In genomic region chr18:63960891-63961290, GRCh38 we compare ENCODE assay signal across 42 cellular contexts. TPM values are rescaled to one million over a fixed set of nuclear protein-coding genes. Genes with fewer than 3 reads are reported as not detected.
"Had no signal": no experiment of that assay in that cellular context is flagged by ENCODE, and none has a peak within 500 bp of the region (broad histone marks: within the 10 kb centered on the region; RNA-seq: fewer than 3 reads in every experiment).

No MANE protein-coding gene starts in this region.

- H3K4me1 Mint-ChIP-seq: activated CD4-positive, alpha-beta T cell treated with anti-CD3 and anti-CD28 coated beads, Interleukin-2, amount 10 ng/mL, durations not matched to agents 7 days and 5 days; activated naive CD8-positive, alpha-beta T cell treated with anti-CD3 and anti-CD28 coated beads for 36 hours; central memory CD8-positive, alpha-beta T cell; WTC11 had no signal

- H3K9me3 Mint-ChIP-seq: activated CD4-positive, alpha-beta memory T cell treated with anti-CD3 and anti-CD28 coated beads, Interleukin-2, amount 10 ng/mL, durations not matched to agents 7 days and 5 days; activated CD4-positive, alpha-beta T cell treated with anti-CD3 and anti-CD28 coated beads, Interleukin-2, amount 10 ng/mL, durations not matched to agents 7 days and 5 days; activated naive CD4-positive, alpha-beta T cell treated with anti-CD3 and anti-CD28 coated beads for 36 hours; activated naive CD4-positive, alpha-beta T cell treated with anti-CD3 and anti-CD28 coated beads, Interleukin-2, amount 50 U/mL, for 72 hours; activated naive CD8-positive, alpha-beta T cell treated with anti-CD3 and anti-CD28 coated beads for 36 hours; activated T-cell treated with anti-CD3 and anti-CD28 coated beads, Interleukin-2, amount 50 U/mL, for 4 hours; activated T-cell treated with anti-CD3 and anti-CD28 coated beads, Interleukin-2, amount 50 U/mL, for 72 hours; activated T-helper 1 cell treated with anti-CD3 and anti-CD28 coated beads, Interleukin-12 subunit alpha, Interleukin-12 subunit beta, Interleukin-2, Interleukin-4 antibody, amounts not matched to agents 30 ng/mL and 10 ng/mL and 1 ng/mL, durations not matched to agents 14 hours and 24 hours and 36 hours; activated T-helper 17 cell treated with anti-CD3 and anti-CD28 coated beads, Interleukin-2, amount 50 U/mL, for 72 hours; central memory CD8-positive, alpha-beta T cell; T-helper 1 cell treated with Interleukin-12 subunit alpha and Interleukin-12 subunit beta and Interleukin-4 antibody, amounts not matched to agents 30 μg/mL and 1 μg/mL, for 36 hours; T-helper 2 cell treated with Interferon-gamma antibody and Interleukin-4, amounts not matched to agents 5 μg/mL and 100 μg/mL, for 36 hours; WTC11 had no signal

- H3K36me3 Mint-ChIP-seq: activated naive CD8-positive, alpha-beta T cell treated with anti-CD3 and anti-CD28 coated beads for 36 hours; WTC11 had no signal

- ATAC-seq: activated CD4-positive, alpha-beta T cell treated with anti-CD3 and anti-CD28 coated beads for 36 hours; activated CD4-positive, CD25-positive, alpha-beta regulatory T cell treated with anti-CD3 and anti-CD28 coated beads, Interleukin-2, amount 50 U/mL, for 24 hours; activated naive CD4-positive, alpha-beta T cell treated with anti-CD3 and anti-CD28 coated beads, Interleukin-2, amount 50 U/mL, for 72 hours; activated T-cell treated with anti-CD3 and anti-CD28 coated beads, Interleukin-2, amount 50 U/mL, for 4 hours; activated T-cell treated with anti-CD3 and anti-CD28 coated beads, Interleukin-2, amount 50 U/mL, for 72 hours; activated T-helper 17 cell treated with anti-CD3 and anti-CD28 coated beads, Interleukin-2, amount 50 U/mL, for 72 hours; body of pancreas; WTC11 had no signal

- H3K27ac Mint-ChIP-seq: activated CD4-positive, alpha-beta memory T cell treated with anti-CD3 and anti-CD28 coated beads, Interleukin-2, amount 10 ng/mL, durations not matched to agents 7 days and 5 days; activated CD4-positive, alpha-beta T cell treated with anti-CD3 and anti-CD28 coated beads for 36 hours; activated CD4-positive, alpha-beta T cell treated with anti-CD3 and anti-CD28 coated beads, Interleukin-2, amount 10 ng/mL, durations not matched to agents 7 days and 5 days; activated naive CD4-positive, alpha-beta T cell treated with anti-CD3 and anti-CD28 coated beads for 36 hours; activated naive CD4-positive, alpha-beta T cell treated with anti-CD3 and anti-CD28 coated beads, Interleukin-2, amount 50 U/mL, for 72 hours; activated naive CD8-positive, alpha-beta T cell treated with anti-CD3 and anti-CD28 coated beads for 36 hours; activated T-cell treated with anti-CD3 and anti-CD28 coated beads, Interleukin-2, amount 50 U/mL, for 72 hours; T-helper 1 cell treated with Interleukin-12 subunit alpha and Interleukin-12 subunit beta and Interleukin-4 antibody, amounts not matched to agents 30 μg/mL and 1 μg/mL, for 36 hours; T-helper 2 cell treated with Interferon-gamma antibody and Interleukin-4, amounts not matched to agents 5 μg/mL and 100 μg/mL, for 36 hours; WTC11 had no signal

- H3K4me3 Mint-ChIP-seq: activated CD4-positive, alpha-beta memory T cell treated with anti-CD3 and anti-CD28 coated beads, Interleukin-2, amount 10 ng/mL, durations not matched to agents 7 days and 5 days; activated CD4-positive, alpha-beta T cell treated with anti-CD3 and anti-CD28 coated beads for 36 hours; activated CD4-positive, alpha-beta T cell treated with anti-CD3 and anti-CD28 coated beads, Interleukin-2, amount 10 ng/mL, durations not matched to agents 7 days and 5 days; activated naive CD4-positive, alpha-beta T cell treated with anti-CD3 and anti-CD28 coated beads for 36 hours; activated naive CD8-positive, alpha-beta T cell treated with anti-CD3 and anti-CD28 coated beads for 36 hours; activated T-cell treated with anti-CD3 and anti-CD28 coated beads, Interleukin-2, amount 50 U/mL, for 4 hours; activated T-cell treated with anti-CD3 and anti-CD28 coated beads, Interleukin-2, amount 50 U/mL, for 72 hours; activated T-helper 1 cell treated with anti-CD3 and anti-CD28 coated beads, Interleukin-12 subunit alpha, Interleukin-12 subunit beta, Interleukin-2, Interleukin-4 antibody, amounts not matched to agents 30 ng/mL and 10 ng/mL and 1 ng/mL, durations not matched to agents 14 hours and 24 hours and 36 hours; activated T-helper 17 cell treated with anti-CD3 and anti-CD28 coated beads, Interleukin-2, amount 50 U/mL, for 72 hours; central memory CD8-positive, alpha-beta T cell; T-helper 1 cell treated with Interleukin-12 subunit alpha and Interleukin-12 subunit beta and Interleukin-4 antibody, amounts not matched to agents 30 μg/mL and 1 μg/mL, for 36 hours; T-helper 2 cell treated with Interferon-gamma antibody and Interleukin-4, amounts not matched to agents 5 μg/mL and 100 μg/mL, for 36 hours; WTC11 had no signal

- FAIRE-seq: astrocyte, TTC549 had no signal

- DNase-seq: activated CD4-positive, alpha-beta memory T cell treated with anti-CD3 and anti-CD28 coated beads, Interleukin-2, amount 10 ng/mL, durations not matched to agents 7 days and 5 days; activated CD4-positive, alpha-beta T cell treated with anti-CD3 and anti-CD28 coated beads for 1 hour; activated CD4-positive, alpha-beta T cell treated with anti-CD3 and anti-CD28 coated beads for 36 hours; activated CD4-positive, alpha-beta T cell treated with anti-CD3 and anti-CD28 coated beads for 48 hours; activated CD4-positive, alpha-beta T cell treated with anti-CD3 and anti-CD28 coated beads, Interleukin-2, amount 10 ng/mL, durations not matched to agents 7 days and 5 days; activated CD4-positive, alpha-beta T cell treated with anti-CD3 and anti-CD28 coated beads, Interleukin-2, amount 50 U/mL, for 48 hours; activated CD4-positive, CD25-positive, alpha-beta regulatory T cell; activated CD8-positive, alpha-beta memory T cell treated with anti-CD3 and anti-CD28 coated beads, Interleukin-2, amount 50 U/mL, for 4 hours; activated effector memory CD4-positive, alpha-beta T cell treated with anti-CD3 and anti-CD28 coated beads, Interleukin-2, amount 50 U/mL, for 16 hours; activated gamma-delta T cell treated with Interleukin-2 at 50 U/mL for 16 hours; activated naive CD4-positive, alpha-beta T cell; activated naive CD4-positive, alpha-beta T cell treated with anti-CD3 and anti-CD28 coated beads for 36 hours; activated naive CD4-positive, alpha-beta T cell treated with anti-CD3 and anti-CD28 coated beads, Interleukin-2, amount 50 U/mL, for 16 hours; activated naive CD8-positive, alpha-beta T cell treated with anti-CD3 and anti-CD28 coated beads for 36 hours; activated T-cell treated with anti-CD3 and anti-CD28 coated beads for 4 hours; activated T-cell treated with anti-CD3 and anti-CD28 coated beads, Interleukin-2, amount 50 U/mL, for 1 hour; activated T-cell treated with anti-CD3 and anti-CD28 coated beads, Interleukin-2, amount 50 U/mL, for 4 hours; activated T-cell treated with anti-CD3 and anti-CD28 coated beads, Interleukin-2, amount 50 U/mL, for 72 hours; adrenal gland; amniotic stem cell; aorta; body of pancreas; brain microvascular endothelial cell; caudate nucleus; cerebellar nuclear complex; SW 1271; T-helper 1 cell; T-helper 2 cell; T-helper 9 cell; WERI-Rb-1 had no signal

RNA-seq across cellular contexts. Expression of gene HMSD, which starts 11.8 kb away (rescaled TPM):
- total RNA-seq: body of pancreas, cardiac muscle cell had no signal

RNA-seq across cellular contexts. Expression of gene SERPINB10, which starts 53.1 kb away (rescaled TPM):
- total RNA-seq: activated CD4-positive, alpha-beta memory T cell treated with anti-CD3 and anti-CD28 coated beads, Interleukin-2, amount 10 ng/mL, durations not matched to agents 7 days and 5 days; activated CD4-positive, alpha-beta T cell treated with anti-CD3 and anti-CD28 coated beads for 36 hours; activated CD4-positive, alpha-beta T cell treated with anti-CD3 and anti-CD28 coated beads, Interleukin-2, amount 10 ng/mL, durations not matched to agents 7 days and 5 days; activated CD8-positive, alpha-beta memory T cell treated with anti-CD3 and anti-CD28 coated beads for 36 hours; activated naive CD4-positive, alpha-beta T cell treated with anti-CD3 and anti-CD28 coated beads for 36 hours; activated naive CD4-positive, alpha-beta T cell treated with anti-CD3 and anti-CD28 coated beads, Interleukin-2, amount 50 U/mL, for 72 hours; activated T-helper 1 cell treated with anti-CD3 and anti-CD28 coated beads, Interleukin-12 subunit alpha, Interleukin-12 subunit beta, Interleukin-2, Interleukin-4 antibody, amounts not matched to agents 30 ng/mL and 10 ng/mL and 1 ng/mL, durations not matched to agents 14 hours and 24 hours and 36 hours; activated T-helper 17 cell treated with anti-CD3 and anti-CD28 coated beads, Interleukin-2, amount 50 U/mL, for 72 hours; adrenal gland; aorta; astrocyte; body of pancreas; cardiac muscle cell; WTC11 had no signal
